Comparison of ENCODE assay signal across 8 cellular contexts in the genomic region with DNA sequence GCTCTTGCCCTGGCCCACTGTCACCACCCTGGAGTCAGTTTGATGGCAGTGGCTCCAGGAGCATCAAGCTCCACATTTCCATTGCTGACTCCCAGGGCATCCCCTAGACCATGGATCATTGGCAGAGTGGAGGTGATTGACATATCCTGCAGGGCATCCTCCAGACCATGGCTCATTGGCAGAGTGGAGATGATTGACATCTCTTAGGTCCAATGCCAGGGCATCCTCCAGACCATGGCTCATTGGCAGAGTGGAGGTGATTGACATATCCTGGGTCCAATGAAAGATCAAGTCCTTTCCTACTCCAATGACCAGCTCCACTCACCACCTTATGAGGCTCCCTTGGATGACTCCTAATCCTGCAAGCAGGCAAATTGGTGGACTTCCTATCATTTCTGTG.
A peak's percentile ranks its signal among the peaks of the same experiment; 100 is the strongest.
DNase-seq lines count a peak whose midpoint lies in the region; TF ChIP-seq lines count a peak whose summit lies in the region.

No MANE protein-coding gene starts in this region.

- no peak for TF ChIP-seq CTCF in cardiac fibroblast (IDR thresholded peaks at IDR 0.05; ENCODE audit: low read depth, low read length)

- no peak overlapping the region for H3K9ac ChIP-seq in mesenchymal stem cell (ENCODE audit: low read length)

- H2BK120ac ChIP-seq in mesenchymal stem cell (ENCODE audit: low read depth, low read length) = no peak overlapping the region

- H4K91ac ChIP-seq in mesenchymal stem cell (ENCODE audit: low read length) = no peak overlapping the region

- no peak overlapping the region for H4K8ac ChIP-seq in mesenchymal stem cell (ENCODE audit: low read length)

- no peak overlapping the region for H3K23ac ChIP-seq in mesenchymal stem cell (ENCODE audit: low read length in 2 of 2)

- no peak overlapping the region for H2AK5ac ChIP-seq in mesenchymal stem cell (ENCODE audit: low read length, severe bottlenecking)

- no peak overlapping the region for H2BK5ac ChIP-seq in mesenchymal stem cell (ENCODE audit: low read depth, low read length, poor library complexity, severe bottlenecking)

- DNase-seq in NCI-H748 (lab: John Stamatoyannopoulos, UW; ENCODE audit: unreplicated experiment) = peak; percentile 35
- DNase-seq in NCI-H748 treated with DMSO at 0.1 percent for 48 hours (lab: John Stamatoyannopoulos, UW) = no peak
- DNase-seq in NAMALWA (ENCODE audit: low spot score) = peak; percentile 59
- peak; percentile 39 to 57 for DNase-seq in cardiac fibroblast (ENCODE audit: low read depth in 2 of 2)
- DNase-seq in mesenchymal stem cell = peak; percentile 46
- DNase-seq in activated gamma-delta T cell (lab: John Stamatoyannopoulos, UW) = no peak
- no peak for DNase-seq in cerebellar nuclear complex (lab: John Stamatoyannopoulos, UW)
- DNase-seq in stimulated activated CD4-positive, alpha-beta T cell treated with anti-CD3 and anti-CD28 coated beads, Interleukin-12 subunit alpha, Interleukin-12 subunit beta, amount 100 ng/mL, for 4 hours = no peak

- H3K4me2 ChIP-seq in mesenchymal stem cell (ENCODE audit: low read length, poor library complexity, severe bottlenecking) = no peak overlapping the region

- no peak overlapping the region for H3K14ac ChIP-seq in mesenchymal stem cell (ENCODE audit: low read length in 2 of 2)

- H3K4me1 ChIP-seq in mesenchymal stem cell (ENCODE audit: control insufficient read depth, insufficient read depth, low read depth, low read length) = no peaks in the 10 kb centered on the region

- H2AFZ ChIP-seq in mesenchymal stem cell (ENCODE audit: low read depth, low read length) = no peak overlapping the region

- H2BK12ac ChIP-seq in mesenchymal stem cell (ENCODE audit: low read length in 2 of 2) = no peak overlapping the region

- no peak overlapping the region for H3K18ac ChIP-seq in mesenchymal stem cell (ENCODE audit: low read depth in 1 of 2, low read length in 2 of 2)

- H3K4me3 ChIP-seq in cardiac fibroblast (replicated peaks in 1 of 2; ENCODE audit: low read depth in 2 of 2, low read length in 2 of 2) = no peak overlapping the region
- H3K4me3 ChIP-seq in mesenchymal stem cell (ENCODE audit: insufficient read depth in 1 of 2, low read depth in 1 of 2, low read length in 2 of 2) = no peak overlapping the region

- H3K27me3 ChIP-seq in mesenchymal stem cell (ENCODE audit: control insufficient read depth in 1 of 2, insufficient read depth in 1 of 2, low read length in 2 of 2) = peaks cover 18 to 60% of the 10 kb centered on the region in 2 experiments

- no peak overlapping the region for H2BK15ac ChIP-seq in mesenchymal stem cell (ENCODE audit: low read depth, poor library complexity, severe bottlenecking)

- H3K36me3 ChIP-seq in mesenchymal stem cell (ENCODE audit: control insufficient read depth in 1 of 2, insufficient read depth in 2 of 2, low read depth in 1 of 2, low read length in 2 of 2) = no peaks in the 10 kb centered on the region

- H3K27ac ChIP-seq in mesenchymal stem cell (ENCODE audit: low read length, poor library complexity, severe bottlenecking) = no peak overlapping the region

- no peaks in the 10 kb centered on the region for H3K79me1 ChIP-seq in mesenchymal stem cell (replicated peaks; ENCODE audit: low read length, poor library complexity, severe bottlenecking)

- no peak overlapping the region for H3K4ac ChIP-seq in mesenchymal stem cell (ENCODE audit: low read depth in 1 of 2, low read length in 2 of 2)

- no peaks in the 10 kb centered on the region for H3K9me3 ChIP-seq in mesenchymal stem cell (ENCODE audit: control insufficient read depth, low read length)

Comparison
In these comparisons a context has a peak if more than half of its experiments do, and no peak if none do; other contexts are left out.
1. DNase-seq: peak in NCI-H748 (single experiment), NAMALWA (single experiment), cardiac fibroblast (2 of 2) and mesenchymal stem cell (single experiment); none in NCI-H748 treated with DMSO at 0.1 percent for 48 hours (single experiment), activated gamma-delta T cell (single experiment), cerebellar nuclear complex (0 of 2) and stimulated activated CD4-positive, alpha-beta T cell treated with anti-CD3 and anti-CD28 coated beads, Interleukin-12 subunit alpha, Interleukin-12 subunit beta, amount 100 ng/mL, for 4 hours (single experiment).